ENCODE assay signal across 28 cellular contexts in the genomic region with DNA sequence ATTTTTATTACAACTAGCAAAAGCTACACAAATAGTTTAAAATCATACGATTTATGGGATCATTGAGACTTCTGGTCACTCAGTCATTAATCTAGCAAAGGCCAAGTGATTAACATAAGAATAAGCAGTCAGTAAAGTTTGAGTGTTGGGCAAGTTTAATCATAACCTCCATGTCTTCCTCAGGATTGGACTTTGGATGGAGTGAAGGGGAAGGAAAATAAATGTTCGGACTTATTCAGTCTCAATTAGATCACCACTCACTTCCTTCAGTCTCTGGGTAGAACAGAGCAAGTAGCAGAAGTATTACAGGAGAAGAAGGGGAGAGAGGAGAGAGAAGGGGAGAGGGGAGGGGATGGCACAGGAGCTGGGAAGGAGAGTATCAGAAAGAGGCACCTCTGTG.
"Had no signal": no experiment of that assay in that cellular context is flagged by ENCODE, and none has a peak within 500 bp of the region (broad histone marks: within the 10 kb centered on the region; RNA-seq: fewer than 3 reads in every experiment).

No MANE protein-coding gene starts in this region.

- H3K27ac ChIP-seq: ascending aorta, brain microvascular endothelial cell, coronary artery, esophagus muscularis mucosa, foreskin keratinocyte, gastrocnemius medialis had no signal

- DNase-seq: activated CD4-positive, alpha-beta memory T cell treated with anti-CD3 and anti-CD28 coated beads for 36 hours; activated CD4-positive, alpha-beta T cell treated with anti-CD3 and anti-CD28 coated beads for 36 hours; activated CD4-positive, alpha-beta T cell treated with anti-CD3 and anti-CD28 coated beads, Interleukin-2, amount 10 ng/mL, durations not matched to agents 24 days and 14 days; activated CD4-positive, CD25-positive, alpha-beta regulatory T cell; activated CD4-positive, CD25-positive, alpha-beta regulatory T cell treated with anti-CD3 and anti-CD28 coated beads, Interleukin-2, amount 50 U/mL, for 72 hours; activated CD8-positive, alpha-beta memory T cell treated with anti-CD3 and anti-CD28 coated beads, Interleukin-2, amount 50 U/mL, for 48 hours; activated gamma-delta T cell; activated naive CD4-positive, alpha-beta T cell; activated naive CD4-positive, alpha-beta T cell treated with anti-CD3 and anti-CD28 coated beads, Interleukin-2, amount 10 ng/mL, durations not matched to agents 7 days and 5 days; activated naive CD8-positive, alpha-beta T cell treated with anti-CD3 and anti-CD28 coated beads, Interleukin-2, amount 10 ng/mL, durations not matched to agents 7 days and 5 days; activated T-cell treated with anti-CD3 and anti-CD28 coated beads for 4 hours; activated T-cell treated with anti-CD3 and anti-CD28 coated beads, Interleukin-2, amount 50 U/mL, for 24 hours; activated T-cell treated with anti-CD3 and anti-CD28 coated beads, Interleukin-2, amount 50 U/mL, for 72 hours; brain microvascular endothelial cell; dorsolateral prefrontal cortex; effector CD4-positive, alpha-beta T cell; effector memory CD8-positive, alpha-beta T cell; erythroblast; foreskin keratinocyte; gastrocnemius medialis; T-helper 2 cell had no signal

- H3K4me3 ChIP-seq: ascending aorta, coronary artery, dorsolateral prefrontal cortex, esophagus muscularis mucosa, gastrocnemius medialis had no signal

- H3K27me3 ChIP-seq: ascending aorta, brain microvascular endothelial cell, dorsolateral prefrontal cortex, esophagus muscularis mucosa, foreskin keratinocyte, gastrocnemius medialis had no signal

- H3K9me3 Mint-ChIP-seq: activated CD4-positive, alpha-beta memory T cell treated with anti-CD3 and anti-CD28 coated beads for 36 hours; activated CD4-positive, alpha-beta T cell treated with anti-CD3 and anti-CD28 coated beads, Interleukin-2, amount 10 ng/mL, durations not matched to agents 24 days and 14 days; activated naive CD4-positive, alpha-beta T cell treated with anti-CD3 and anti-CD28 coated beads, Interleukin-2, amount 10 ng/mL, durations not matched to agents 7 days and 5 days; activated naive CD4-positive, alpha-beta T cell treated with anti-CD3 and anti-CD28 coated beads, Interleukin-2, amount 50 U/mL, for 72 hours; activated naive CD8-positive, alpha-beta T cell treated with anti-CD3 and anti-CD28 coated beads, Interleukin-2, amount 10 ng/mL, durations not matched to agents 7 days and 5 days; activated T-cell treated with anti-CD3 and anti-CD28 coated beads, Interleukin-2, amount 50 U/mL, for 24 hours; activated T-cell treated with anti-CD3 and anti-CD28 coated beads, Interleukin-2, amount 50 U/mL, for 72 hours; central memory CD8-positive, alpha-beta T cell; dendritic cell treated with granulocyte-macrophage colony-stimulating factor and Interleukin-4, amounts not matched to agents 40 ng/mL and 50 ng/mL, for 4 days; effector memory CD8-positive, alpha-beta T cell had no signal

- ATAC-seq: activated CD4-positive, alpha-beta T cell treated with anti-CD3 and anti-CD28 coated beads for 36 hours; activated naive CD4-positive, alpha-beta T cell treated with anti-CD3 and anti-CD28 coated beads, Interleukin-2, amount 50 U/mL, for 72 hours; activated T-cell treated with anti-CD3 and anti-CD28 coated beads, Interleukin-2, amount 50 U/mL, for 72 hours; effector memory CD8-positive, alpha-beta T cell; foreskin keratinocyte; gastrocnemius medialis had no signal

- H3K27me3 Mint-ChIP-seq: activated CD4-positive, alpha-beta memory T cell treated with anti-CD3 and anti-CD28 coated beads for 36 hours; activated CD4-positive, alpha-beta T cell treated with anti-CD3 and anti-CD28 coated beads, Interleukin-2, amount 10 ng/mL, durations not matched to agents 24 days and 14 days; activated naive CD4-positive, alpha-beta T cell treated with anti-CD3 and anti-CD28 coated beads, Interleukin-2, amount 10 ng/mL, durations not matched to agents 7 days and 5 days; activated T-cell treated with anti-CD3 and anti-CD28 coated beads, Interleukin-2, amount 50 U/mL, for 24 hours; dendritic cell treated with granulocyte-macrophage colony-stimulating factor and Interleukin-4, amounts not matched to agents 40 ng/mL and 50 ng/mL, for 4 days had no signal

- H3K4me1 Mint-ChIP-seq: activated naive CD4-positive, alpha-beta T cell treated with anti-CD3 and anti-CD28 coated beads, Interleukin-2, amount 10 ng/mL, durations not matched to agents 7 days and 5 days; activated naive CD8-positive, alpha-beta T cell treated with anti-CD3 and anti-CD28 coated beads, Interleukin-2, amount 10 ng/mL, durations not matched to agents 7 days and 5 days; central memory CD8-positive, alpha-beta T cell had no signal

- H3K27ac Mint-ChIP-seq: activated CD4-positive, alpha-beta memory T cell treated with anti-CD3 and anti-CD28 coated beads for 36 hours; activated CD4-positive, alpha-beta T cell treated with anti-CD3 and anti-CD28 coated beads for 36 hours; activated CD4-positive, alpha-beta T cell treated with anti-CD3 and anti-CD28 coated beads, Interleukin-2, amount 10 ng/mL, durations not matched to agents 24 days and 14 days; activated naive CD4-positive, alpha-beta T cell treated with anti-CD3 and anti-CD28 coated beads, Interleukin-2, amount 10 ng/mL, durations not matched to agents 7 days and 5 days; activated naive CD4-positive, alpha-beta T cell treated with anti-CD3 and anti-CD28 coated beads, Interleukin-2, amount 50 U/mL, for 72 hours; activated naive CD8-positive, alpha-beta T cell treated with anti-CD3 and anti-CD28 coated beads, Interleukin-2, amount 10 ng/mL, durations not matched to agents 7 days and 5 days; activated T-cell treated with anti-CD3 and anti-CD28 coated beads, Interleukin-2, amount 50 U/mL, for 24 hours; activated T-cell treated with anti-CD3 and anti-CD28 coated beads, Interleukin-2, amount 50 U/mL, for 72 hours; dendritic cell treated with granulocyte-macrophage colony-stimulating factor and Interleukin-4, amounts not matched to agents 40 ng/mL and 50 ng/mL, for 4 days; effector memory CD8-positive, alpha-beta T cell had no signal

- H3K4me1 ChIP-seq: ascending aorta, foreskin keratinocyte, gastrocnemius medialis had no signal

- FAIRE-seq: bronchial epithelial cell had no signal

- H3K9me3 ChIP-seq: ascending aorta, esophagus muscularis mucosa, gastrocnemius medialis had no signal

- H3K4me3 Mint-ChIP-seq: activated CD4-positive, alpha-beta memory T cell treated with anti-CD3 and anti-CD28 coated beads for 36 hours; activated CD4-positive, alpha-beta T cell treated with anti-CD3 and anti-CD28 coated beads for 36 hours; activated CD4-positive, alpha-beta T cell treated with anti-CD3 and anti-CD28 coated beads, Interleukin-2, amount 10 ng/mL, durations not matched to agents 24 days and 14 days; activated naive CD4-positive, alpha-beta T cell treated with anti-CD3 and anti-CD28 coated beads, Interleukin-2, amount 10 ng/mL, durations not matched to agents 7 days and 5 days; activated naive CD8-positive, alpha-beta T cell treated with anti-CD3 and anti-CD28 coated beads, Interleukin-2, amount 10 ng/mL, durations not matched to agents 7 days and 5 days; activated T-cell treated with anti-CD3 and anti-CD28 coated beads, Interleukin-2, amount 50 U/mL, for 24 hours; activated T-cell treated with anti-CD3 and anti-CD28 coated beads, Interleukin-2, amount 50 U/mL, for 72 hours; central memory CD8-positive, alpha-beta T cell; dendritic cell treated with granulocyte-macrophage colony-stimulating factor and Interleukin-4, amounts not matched to agents 40 ng/mL and 50 ng/mL, for 4 days; effector memory CD8-positive, alpha-beta T cell had no signal

- H3K36me3 ChIP-seq: ascending aorta, brain microvascular endothelial cell, esophagus muscularis mucosa, gastrocnemius medialis had no signal
